9 cellular contexts compared by ENCODE assay signal in the genomic region with DNA sequence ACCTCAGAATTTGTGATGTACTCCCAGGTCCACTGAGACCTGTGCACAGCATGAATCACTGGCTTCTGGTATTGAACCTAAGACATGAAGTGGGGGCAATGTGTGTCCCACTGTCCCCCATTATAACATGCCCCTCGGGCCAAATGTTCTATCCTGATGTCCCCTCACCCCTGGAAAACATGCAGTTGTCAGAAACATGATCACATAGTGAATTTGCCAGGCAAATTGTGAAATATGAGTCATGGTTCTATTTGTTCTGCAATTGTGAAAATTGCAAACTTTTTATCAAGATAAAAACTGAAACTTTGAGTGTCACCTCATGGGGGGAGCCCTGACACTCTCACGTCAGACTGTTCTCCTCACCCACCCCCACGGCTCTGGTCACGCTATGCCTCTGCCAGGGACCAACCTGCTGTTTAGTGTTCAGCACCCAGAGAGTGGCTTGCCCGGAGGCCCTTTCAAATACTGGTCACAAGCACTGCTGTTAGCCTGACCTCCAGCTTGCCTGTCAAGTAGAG.
DNase-seq lines count a peak whose midpoint lies in the region; ATAC-seq and TF ChIP-seq lines count a peak whose summit lies in the region.
"Had no signal": no experiment of that assay in that cellular context is flagged by ENCODE, and none has a peak within 500 bp of the region (broad histone marks: within the 10 kb centered on the region; RNA-seq: fewer than 3 reads in every experiment).

No MANE protein-coding gene starts in this region.

- CTCF ChIA-PET in RWPE1 (lab: Yijun Ruan, JAX), result interaction anchor here (0.6 to 1.0 kb wide), 2 partner anchors 93 to 289 kb away, joined by 3 to 5 read pairs; no protein-coding TSS in a partner anchor

- no peak for TF ChIP-seq EP300 in suprapubic skin (IDR thresholded peaks at IDR 0.05)

- H3K9me3 Mint-ChIP-seq in CD4-positive, CD25-positive, alpha-beta regulatory T cell, result no peaks in the 10 kb centered on the region
- H3K9me3 Mint-ChIP-seq: brain had no signal

- no peak overlapping the region for H4K8ac ChIP-seq in neuronal stem cell (ENCODE audit: low read depth, low read length)

- H3K14ac ChIP-seq in neuronal stem cell (ENCODE audit: low read length), result no peak overlapping the region

- no peak overlapping the region for H3K4me3 ChIP-seq in CD4-positive, CD25-positive, alpha-beta regulatory T cell (ENCODE audit: low read depth, low read length)
- H3K4me3 ChIP-seq in neuronal stem cell (ENCODE audit: low read length in 2 of 2) (no peak overlapping the region), suprapubic skin (no peak overlapping the region)

- TF ChIP-seq CTCF in GM20000 (IDR thresholded peaks at IDR 0.05; ENCODE audit: extremely low read depth, missing control alignments) (no peak), suprapubic skin (IDR thresholded peaks at IDR 0.05) (no peak), RWPE1 (conservative IDR thresholded peaks at IDR 0.05; ENCODE audit: low read depth) (no peak)

- no peaks in the 10 kb centered on the region for H3K36me3 ChIP-seq in CD4-positive, CD25-positive, alpha-beta regulatory T cell (ENCODE audit: control insufficient read depth, insufficient read depth, low read length)
- H3K36me3 ChIP-seq in neuronal stem cell (replicated peaks in 1 of 2; ENCODE audit: control insufficient read depth in 2 of 2, insufficient read depth in 2 of 2, low read length in 2 of 2) (no peaks in the 10 kb centered on the region), suprapubic skin (no peaks in the 10 kb centered on the region)

- H3K4me1 Mint-ChIP-seq in CD4-positive, CD25-positive, alpha-beta regulatory T cell, result peaks cover 0 to 29% (median 21%) of the 10 kb centered on the region in 4 donors

- no peaks in the 10 kb centered on the region for H3K9me3 ChIP-seq in CD4-positive, CD25-positive, alpha-beta regulatory T cell (ENCODE audit: control insufficient read depth in 2 of 2, low read length in 2 of 2)
- no peaks in the 10 kb centered on the region for H3K9me3 ChIP-seq in neuronal stem cell (replicated peaks in 1 of 2; ENCODE audit: control insufficient read depth in 2 of 2, insufficient read depth in 1 of 2, low read depth in 1 of 2, low read length in 2 of 2)
- no peaks in the 10 kb centered on the region for H3K9me3 ChIP-seq in suprapubic skin

- H3K18ac ChIP-seq in neuronal stem cell (ENCODE audit: low read length), result peak overlapping the region; percentile 45

- no CpG with 5 or more reads among the region's 5 CpGs for WGBS in neuronal stem cell (ENCODE audit: extremely low coverage in 2 of 2, insufficient read length in 2 of 2, insufficient replicate concordance in 1 of 2), 2 donors
- WGBS in suprapubic skin, result 73% methylated on average over 5 of the region's 5 CpGs

- POLR2A ChIA-PET in RWPE1 (lab: Yijun Ruan, JAX; ENCODE audit: low non-redundant PET), result no interaction called here

- no peak overlapping the region for H3K23ac ChIP-seq in neuronal stem cell (ENCODE audit: low read depth, low read length, poor library complexity)

- no peak overlapping the region for H3K27ac ChIP-seq in CD4-positive, CD25-positive, alpha-beta regulatory T cell (ENCODE audit: insufficient read depth, low read length, poor library complexity, severe bottlenecking)
- H3K27ac ChIP-seq in neuronal stem cell (replicated peaks; ENCODE audit: low read length), result no peak overlapping the region
- no peak overlapping the region for H3K27ac ChIP-seq in suprapubic skin
- H3K27ac ChIP-seq in RWPE1, result no peak overlapping the region

- H3K36me3 Mint-ChIP-seq in CD4-positive, CD25-positive, alpha-beta regulatory T cell, result no peaks in the 10 kb centered on the region
- H3K36me3 Mint-ChIP-seq: brain had no signal

- H2AFZ ChIP-seq in neuronal stem cell (ENCODE audit: low read length), result peak overlapping the region; percentile 8

- no peak overlapping the region for H2BK15ac ChIP-seq in neuronal stem cell (ENCODE audit: low read length)

- no peak overlapping the region for H2BK12ac ChIP-seq in neuronal stem cell (ENCODE audit: low read length)

- H4K91ac ChIP-seq in neuronal stem cell (ENCODE audit: low read depth, low read length, poor library complexity), result no peak overlapping the region

- H3K4me3 Mint-ChIP-seq in CD4-positive, CD25-positive, alpha-beta regulatory T cell, result peak overlapping the region in 1 of 4 donors; percentile 11
- H3K4me3 Mint-ChIP-seq: brain had no signal

- H3K79me1 ChIP-seq in neuronal stem cell (ENCODE audit: low read depth, low read length), result no peaks in the 10 kb centered on the region

- no peak overlapping the region for H3K9ac ChIP-seq in neuronal stem cell (ENCODE audit: low read depth, low read length, poor library complexity)

- peaks cover 15% of the 10 kb centered on the region for H3K4me1 ChIP-seq in CD4-positive, CD25-positive, alpha-beta regulatory T cell (ENCODE audit: control insufficient read depth, insufficient read depth, low read length, poor library complexity, severe bottlenecking)
- H3K4me1 ChIP-seq in neuronal stem cell (ENCODE audit: control insufficient read depth in 2 of 2, insufficient read depth in 1 of 2, low read depth in 1 of 2, low read length in 2 of 2), result peaks cover 2 to 6% of the 10 kb centered on the region in 2 donors
- H3K4me1 ChIP-seq in suprapubic skin, result peaks cover 10% of the 10 kb centered on the region

- ATAC-seq in CD4-positive, CD25-positive, alpha-beta regulatory T cell (ENCODE audit: low read depth in 2 of 2), result peak; percentile 33 to 36
- ATAC-seq in HG03520 (IDR thresholded peaks at IDR 0.05; ENCODE audit: unreplicated experiment), result peak; percentile 59

- no peak overlapping the region for H3K4ac ChIP-seq in neuronal stem cell (ENCODE audit: low read length)

- peak overlapping the region; percentile 38 to 60 (median 42) for H3K27ac Mint-ChIP-seq in CD4-positive, CD25-positive, alpha-beta regulatory T cell
- H3K27ac Mint-ChIP-seq: brain had no signal

- DNase-seq in CD4-positive, CD25-positive, alpha-beta regulatory T cell, result peak in 2 of 3 donors; percentile 3 to 67
- DNase-seq in GM20000 (ENCODE audit: low spot score) (peak; percentile 55), neuronal stem cell (ENCODE audit: low spot score) (no peak), dermis blood vessel endothelial cell (no peak), suprapubic skin (ENCODE audit: low spot score in 2 of 2) (no peak), RWPE1 (ENCODE audit: low spot score) (no peak)
- peak; percentile 81 for DNase-seq in activated CD8-positive, alpha-beta memory T cell treated with anti-CD3 and anti-CD28 coated beads, Interleukin-2, amount 50 U/mL, for 24 hours (ENCODE audit: extremely low read depth)

- H2AK5ac ChIP-seq in neuronal stem cell (ENCODE audit: low read depth, low read length), result no peak overlapping the region

- H3K4me2 ChIP-seq in neuronal stem cell (ENCODE audit: insufficient read depth, low read length, poor library complexity, severe bottlenecking), result no peak overlapping the region

- no peak overlapping the region for H2BK120ac ChIP-seq in neuronal stem cell (ENCODE audit: low read depth, low read length)

- no peak overlapping the region for H2BK5ac ChIP-seq in neuronal stem cell (ENCODE audit: low read length)

- no peak for TF ChIP-seq POLR2A in suprapubic skin (IDR thresholded peaks at IDR 0.05)

- no peaks in the 10 kb centered on the region for H3K27me3 ChIP-seq in CD4-positive, CD25-positive, alpha-beta regulatory T cell (ENCODE audit: control insufficient read depth, insufficient read depth, low read length)
- H3K27me3 ChIP-seq in neuronal stem cell (ENCODE audit: control insufficient read depth in 3 of 3, insufficient read depth in 3 of 3, low read depth in 1 of 3, low read length in 3 of 3) (peaks cover 0 to 4% (median 0%) of the 10 kb centered on the region in 3 experiments), suprapubic skin (no peaks in the 10 kb centered on the region)

- H3K27me3 Mint-ChIP-seq in CD4-positive, CD25-positive, alpha-beta regulatory T cell, result no peaks in the 10 kb centered on the region

Comparison
In these comparisons a context has a peak if more than half of its experiments do, and no peak if none do; other contexts are left out.
1. DNase-seq: peak in CD4-positive, CD25-positive, alpha-beta regulatory T cell (2 of 3), GM20000 (single experiment) and activated CD8-positive, alpha-beta memory T cell treated with anti-CD3 and anti-CD28 coated beads, Interleukin-2, amount 50 U/mL, for 24 hours (single experiment); none in neuronal stem cell (single experiment), dermis blood vessel endothelial cell (single experiment), suprapubic skin (0 of 2) and RWPE1 (single experiment).